6 cellular contexts compared by ENCODE assay signal in genomic region chrX:31487946-31488345, GRCh38.
"Had no signal": no experiment of that assay in that cellular context is flagged by ENCODE, and none has a peak within 500 bp of the region (broad histone marks: within the 10 kb centered on the region; RNA-seq: fewer than 3 reads in every experiment).

No MANE protein-coding gene starts in this region.

- H2AFZ ChIP-seq: GM23338 had no signal

- H3K27ac ChIP-seq: HL-60 had no signal

- H3K4me2 ChIP-seq: GM23338 had no signal

- H3K27ac Mint-ChIP-seq: GM23338, H9 had no signal

- DNase-seq: H9, HCEC 1CT, IMR-90 had no signal

- ATAC-seq: GM23338, K562 had no signal

- H3K4me3 ChIP-seq: GM23338, K562 had no signal

- H3K4me3 Mint-ChIP-seq: GM23338, H9 had no signal

- H3K9me3 Mint-ChIP-seq: GM23338 had no signal

- H3K4me1 Mint-ChIP-seq: GM23338, H9 had no signal
